In the genomic region with DNA sequence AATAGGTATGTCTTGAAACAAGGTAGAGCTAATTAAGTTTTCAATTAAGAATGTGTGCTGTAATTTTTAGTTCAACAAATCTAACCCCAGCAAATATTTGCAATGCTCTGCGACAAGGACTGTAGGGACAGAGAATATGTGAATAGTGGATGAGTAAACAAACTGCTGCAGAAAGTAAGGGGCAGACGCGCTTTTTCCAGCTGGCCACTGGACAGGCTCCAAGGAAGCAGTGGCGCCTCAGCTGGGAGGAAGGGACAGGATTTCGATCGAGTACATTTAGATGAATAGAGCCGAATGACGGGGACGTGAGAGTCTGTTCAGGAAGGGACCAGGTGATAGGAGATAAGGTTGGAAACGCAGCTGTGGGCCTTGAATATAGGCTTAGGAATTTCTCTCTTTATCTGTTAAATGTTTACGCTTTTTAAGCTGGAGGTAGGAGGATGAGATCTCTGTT, we compare ENCODE assay signal across 10 cellular contexts.
A peak's percentile ranks its signal among the peaks of the same experiment; 100 is the strongest.
DNase-seq lines count a peak whose midpoint lies in the region; ATAC-seq and TF ChIP-seq lines count a peak whose summit lies in the region.
"Had no signal": no experiment of that assay in that cellular context is flagged by ENCODE, and none has a peak within 500 bp of the region (broad histone marks: within the 10 kb centered on the region; RNA-seq: fewer than 3 reads in every experiment).

No MANE protein-coding gene starts in this region.

- no peak overlapping the region for H3K23ac ChIP-seq in neuronal stem cell (ENCODE audit: low read depth, low read length, poor library complexity)

- H3K4me2 ChIP-seq in neuronal stem cell (ENCODE audit: insufficient read depth, low read length, poor library complexity, severe bottlenecking) (no peak overlapping the region), PC-9 (no peak overlapping the region)

- BruUV-seq in PC-9 (replicated peaks; lab: Mats Ljungman, UMichigan) = no TSS peak

- H3K27me3 ChIP-seq in neuronal stem cell (ENCODE audit: control insufficient read depth in 3 of 3, insufficient read depth in 3 of 3, low read depth in 1 of 3, low read length in 3 of 3) (no peaks in the 10 kb centered on the region), PC-9 (ENCODE audit: insufficient read depth, low read depth) (no peaks in the 10 kb centered on the region)

- no peak overlapping the region for H3K4me3 Mint-ChIP-seq in activated naive CD8-positive, alpha-beta T cell treated with anti-CD3 and anti-CD28 coated beads, Interleukin-2, amount 10 ng/mL, durations not matched to agents 7 days and 5 days
- H3K4me3 Mint-ChIP-seq in activated naive CD8-positive, alpha-beta T cell treated with anti-CD3 and anti-CD28 coated beads for 36 hours = no peak overlapping the region
- no peak overlapping the region for H3K4me3 Mint-ChIP-seq in stimulated activated naive B cell treated with anti-CD40 and anti-IgM and Interleukin-4, amounts not matched to agents 10 μg/mL and 1 μg/mL and 100 μg/mL, for 72 hours

- no peaks in the 10 kb centered on the region for H3K27me3 Mint-ChIP-seq in activated naive CD8-positive, alpha-beta T cell treated with anti-CD3 and anti-CD28 coated beads, Interleukin-2, amount 10 ng/mL, durations not matched to agents 7 days and 5 days
- no peaks in the 10 kb centered on the region for H3K27me3 Mint-ChIP-seq in activated naive CD8-positive, alpha-beta T cell treated with anti-CD3 and anti-CD28 coated beads for 36 hours
- H3K27me3 Mint-ChIP-seq in stimulated activated naive B cell treated with anti-CD40 and anti-IgM and Interleukin-4, amounts not matched to agents 10 μg/mL and 1 μg/mL and 100 μg/mL, for 72 hours = no peaks in the 10 kb centered on the region

- WGBS in neuronal stem cell (ENCODE audit: extremely low coverage in 2 of 2, insufficient read length in 2 of 2, insufficient replicate concordance in 1 of 2), 2 donors = no CpG with 5 or more reads among the region's 11 CpGs

- ATAC-seq in activated naive CD8-positive, alpha-beta T cell treated with anti-CD3 and anti-CD28 coated beads, Interleukin-2, amount 10 ng/mL, durations not matched to agents 7 days and 5 days (ENCODE audit: low read depth) = no peak
- ATAC-seq in stimulated activated naive B cell treated with anti-CD40 and anti-IgM and Interleukin-4, amounts not matched to agents 10 μg/mL and 1 μg/mL and 100 μg/mL, for 72 hours (replicated peaks) = no peak
- ATAC-seq in HG03442 (IDR thresholded peaks at IDR 0.05; ENCODE audit: unreplicated experiment) = no peak

- H2BK12ac ChIP-seq in neuronal stem cell (ENCODE audit: low read length) = no peak overlapping the region

- H3K4me1 Mint-ChIP-seq in activated naive CD8-positive, alpha-beta T cell treated with anti-CD3 and anti-CD28 coated beads, Interleukin-2, amount 10 ng/mL, durations not matched to agents 7 days and 5 days = no peaks in the 10 kb centered on the region
- peaks cover 20% of the 10 kb centered on the region for H3K4me1 Mint-ChIP-seq in activated naive CD8-positive, alpha-beta T cell treated with anti-CD3 and anti-CD28 coated beads for 36 hours
- peaks cover 0 to 4% of the 10 kb centered on the region in 2 donors for H3K4me1 Mint-ChIP-seq in stimulated activated naive B cell treated with anti-CD40 and anti-IgM and Interleukin-4, amounts not matched to agents 10 μg/mL and 1 μg/mL and 100 μg/mL, for 72 hours

- H3K36me3 Mint-ChIP-seq in activated naive CD8-positive, alpha-beta T cell treated with anti-CD3 and anti-CD28 coated beads, Interleukin-2, amount 10 ng/mL, durations not matched to agents 7 days and 5 days = peaks cover 29% of the 10 kb centered on the region
- H3K36me3 Mint-ChIP-seq in activated naive CD8-positive, alpha-beta T cell treated with anti-CD3 and anti-CD28 coated beads for 36 hours = peaks cover 37% of the 10 kb centered on the region
- H3K36me3 Mint-ChIP-seq in stimulated activated naive B cell treated with anti-CD40 and anti-IgM and Interleukin-4, amounts not matched to agents 10 μg/mL and 1 μg/mL and 100 μg/mL, for 72 hours = peaks cover 32 to 44% of the 10 kb centered on the region in 2 donors

- no peak overlapping the region for H4K8ac ChIP-seq in neuronal stem cell (ENCODE audit: low read depth, low read length)

- H3K79me1 ChIP-seq in neuronal stem cell (ENCODE audit: low read depth, low read length) = no peaks in the 10 kb centered on the region

- peaks cover under 1 to 2% of the 10 kb centered on the region in 2 donors for H3K4me1 ChIP-seq in neuronal stem cell (ENCODE audit: control insufficient read depth in 2 of 2, insufficient read depth in 1 of 2, low read depth in 1 of 2, low read length in 2 of 2)
- no peaks in the 10 kb centered on the region for H3K4me1 ChIP-seq in PC-9 (replicated peaks; ENCODE audit: insufficient read depth)

- no peak for DNase-seq in activated naive CD8-positive, alpha-beta T cell treated with anti-CD3 and anti-CD28 coated beads, Interleukin-2, amount 10 ng/mL, durations not matched to agents 7 days and 5 days
- DNase-seq in activated naive CD8-positive, alpha-beta T cell treated with anti-CD3 and anti-CD28 coated beads for 36 hours = no peak
- DNase-seq in NCI-H774 (lab: John Stamatoyannopoulos, UW) (peak; percentile 64), globus pallidus (ENCODE audit: low spot score) (peak; percentile 63), neuronal stem cell (ENCODE audit: low spot score) (no peak), PC-9 (no peak)
- DNase-seq in stimulated activated naive B cell treated with anti-CD40 and anti-IgM and Interleukin-4, amounts not matched to agents 10 μg/mL and 1 μg/mL and 100 μg/mL, for 72 hours = no peak
- DNase-seq: effector CD8-positive, alpha-beta T cell had no signal

- H2AFZ ChIP-seq in neuronal stem cell (ENCODE audit: low read length) (no peak overlapping the region), PC-9 (no peak overlapping the region)

- peaks cover 13% of the 10 kb centered on the region; the same call in 1 of the 2 replicates for H3K79me2 ChIP-seq in PC-9 (ENCODE audit: low read depth)

- H3K27ac ChIP-seq in neuronal stem cell (replicated peaks; ENCODE audit: low read length) (no peak overlapping the region), PC-9 (no peak overlapping the region)
- H3K27ac ChIP-seq: thoracic aorta had no signal

- intact Hi-C loops in PC-9 (cut with micrococcal nuclease; ENCODE audit: unreplicated experiment) = loop anchor here (5.0 kb wide), 1 partner anchor 201 kb away; no protein-coding TSS in a partner anchor

- H3K4ac ChIP-seq in neuronal stem cell (ENCODE audit: low read length) = no peak overlapping the region

- H2BK5ac ChIP-seq in neuronal stem cell (ENCODE audit: low read length) = no peak overlapping the region

- H2BK15ac ChIP-seq in neuronal stem cell (ENCODE audit: low read length) = no peak overlapping the region

- H3K9me3 ChIP-seq in neuronal stem cell (replicated peaks in 1 of 2; ENCODE audit: control insufficient read depth in 2 of 2, insufficient read depth in 1 of 2, low read depth in 1 of 2, low read length in 2 of 2) (no peaks in the 10 kb centered on the region), PC-9 (ENCODE audit: insufficient read depth, low read depth) (no peaks in the 10 kb centered on the region)
- H3K9me3 ChIP-seq: thoracic aorta had no signal

- CTCF ChIA-PET in PC-9 (lab: Charles Lee) = no interaction called here

- no peak overlapping the region for H4K91ac ChIP-seq in neuronal stem cell (ENCODE audit: low read depth, low read length, poor library complexity)

- H3K36me3 ChIP-seq in neuronal stem cell (replicated peaks in 1 of 2; ENCODE audit: control insufficient read depth in 2 of 2, insufficient read depth in 2 of 2, low read length in 2 of 2) = peaks cover 0 to 75% of the 10 kb centered on the region in 2 donors
- peaks cover 39% of the 10 kb centered on the region for H3K36me3 ChIP-seq in PC-9 (ENCODE audit: low read depth)
- H3K36me3 ChIP-seq: thoracic aorta had no signal

- peaks cover 27% of the 10 kb centered on the region; the same call in 1 of the 2 replicates for H4K20me1 ChIP-seq in PC-9 (ENCODE audit: insufficient read depth)

- H3K9me2 ChIP-seq in PC-9 (ENCODE audit: insufficient read depth) = no peaks in the 10 kb centered on the region

- no peak overlapping the region for H3K18ac ChIP-seq in neuronal stem cell (ENCODE audit: low read length)

- TF ChIP-seq CTCF in PC-9 (conservative IDR thresholded peaks at IDR 0.05) = no peak

- no peak overlapping the region for H3K14ac ChIP-seq in neuronal stem cell (ENCODE audit: low read length)

- H3K9me3 Mint-ChIP-seq in activated naive CD8-positive, alpha-beta T cell treated with anti-CD3 and anti-CD28 coated beads, Interleukin-2, amount 10 ng/mL, durations not matched to agents 7 days and 5 days = no peaks in the 10 kb centered on the region
- no peaks in the 10 kb centered on the region for H3K9me3 Mint-ChIP-seq in activated naive CD8-positive, alpha-beta T cell treated with anti-CD3 and anti-CD28 coated beads for 36 hours
- no peaks in the 10 kb centered on the region for H3K9me3 Mint-ChIP-seq in stimulated activated naive B cell treated with anti-CD40 and anti-IgM and Interleukin-4, amounts not matched to agents 10 μg/mL and 1 μg/mL and 100 μg/mL, for 72 hours

- H2AK5ac ChIP-seq in neuronal stem cell (ENCODE audit: low read depth, low read length) = no peak overlapping the region

- POLR2A ChIA-PET in activated naive CD8-positive, alpha-beta T cell treated with anti-CD3 and anti-CD28 coated beads, Interleukin-2, amount 10 ng/mL, durations not matched to agents 7 days and 5 days (lab: Charles Lee) = no interaction called here
- POLR2A ChIA-PET in PC-9 (lab: Charles Lee; ENCODE audit: unreplicated experiment) = no interaction called here

- H3K9ac ChIP-seq in neuronal stem cell (ENCODE audit: low read depth, low read length, poor library complexity) = no peak overlapping the region

- H2BK120ac ChIP-seq in neuronal stem cell (ENCODE audit: low read depth, low read length) = no peak overlapping the region

- H3K27ac Mint-ChIP-seq in activated naive CD8-positive, alpha-beta T cell treated with anti-CD3 and anti-CD28 coated beads, Interleukin-2, amount 10 ng/mL, durations not matched to agents 7 days and 5 days = peak overlapping the region; percentile 11
- no peak overlapping the region for H3K27ac Mint-ChIP-seq in activated naive CD8-positive, alpha-beta T cell treated with anti-CD3 and anti-CD28 coated beads for 36 hours
- peak overlapping the region; percentile 33 for H3K27ac Mint-ChIP-seq in stimulated activated naive B cell treated with anti-CD40 and anti-IgM and Interleukin-4, amounts not matched to agents 10 μg/mL and 1 μg/mL and 100 μg/mL, for 72 hours

- H3F3A ChIP-seq in PC-9 (ENCODE audit: insufficient read depth, low read depth) = peaks cover 62% of the 10 kb centered on the region

- H3K4me3 ChIP-seq in neuronal stem cell (ENCODE audit: low read length in 2 of 2) = no peak overlapping the region
- H3K4me3 ChIP-seq in PC-9 = no peak overlapping the region
- H3K4me3 ChIP-seq: thoracic aorta had no signal

Comparison
In these comparisons a context has a peak if more than half of its experiments do, and no peak if none do; other contexts are left out.
1. DNase-seq: peak in NCI-H774 (single experiment) and globus pallidus (single experiment); none in activated naive CD8-positive, alpha-beta T cell treated with anti-CD3 and anti-CD28 coated beads, Interleukin-2, amount 10 ng/mL, durations not matched to agents 7 days and 5 days (single experiment), activated naive CD8-positive, alpha-beta T cell treated with anti-CD3 and anti-CD28 coated beads for 36 hours (single experiment), stimulated activated naive B cell treated with anti-CD40 and anti-IgM and Interleukin-4, amounts not matched to agents 10 μg/mL and 1 μg/mL and 100 μg/mL, for 72 hours (single experiment), neuronal stem cell (single experiment) and PC-9 (0 of 2).